Comparison of ENCODE assay signal across 17 cellular contexts in genomic region chr7:20435305-20435704, GRCh38.
A peak's percentile ranks its signal among the peaks of the same experiment; 100 is the strongest.
DNase-seq lines count a peak whose midpoint lies in the region; ATAC-seq and TF ChIP-seq lines count a peak whose summit lies in the region.
"Had no signal": no experiment of that assay in that cellular context is flagged by ENCODE, and none has a peak within 500 bp of the region (broad histone marks: within the 10 kb centered on the region; RNA-seq: fewer than 3 reads in every experiment).

No MANE protein-coding gene starts in this region.

- TF ChIP-seq EP300 in tibial nerve (IDR thresholded peaks at IDR 0.05), result peak; percentile 54 to 86

- peaks cover 0 to 4% of the 10 kb centered on the region in 2 donors for H3K4me1 ChIP-seq in lung (ENCODE audit: control insufficient read depth in 2 of 2, insufficient read depth in 2 of 2, low read length in 2 of 2)
- peaks cover 0 to 29% (median 0%) of the 10 kb centered on the region in 4 donors for H3K4me1 ChIP-seq in tibial nerve
- peaks cover 6% of the 10 kb centered on the region for H3K4me1 ChIP-seq in mesendoderm (ENCODE audit: control insufficient read depth, low read depth, low read length)

- H3K4me2 ChIP-seq in mesendoderm (ENCODE audit: low read length), result no peak overlapping the region

- TF ChIP-seq POLR2A in tibial nerve (IDR thresholded peaks at IDR 0.05), result no peak

- H3K4ac ChIP-seq in mesendoderm (ENCODE audit: low read depth, low read length), result no peak overlapping the region

- H2BK5ac ChIP-seq in mesendoderm (ENCODE audit: low read length), result no peak overlapping the region

- no peak overlapping the region for H2BK15ac ChIP-seq in mesendoderm (replicated peaks; ENCODE audit: low read depth)

- no peak overlapping the region for H2AK5ac ChIP-seq in mesendoderm (ENCODE audit: low read length)

- 62 to 85% methylated on average over 3 of the region's 3 CpGs for WGBS in lung, 2 donors
- WGBS in tibial nerve, 2 donors, result 31 to 37% methylated on average over 3 of the region's 3 CpGs
- no CpG with 5 or more reads among the region's 3 CpGs for WGBS in mesendoderm (ENCODE audit: extremely low coverage, insufficient coverage, low lambda C conversion rate)

- no peak overlapping the region for H2BK120ac ChIP-seq in mesendoderm (ENCODE audit: low read depth, low read length)

- H3K18ac ChIP-seq in mesendoderm (ENCODE audit: low read length), result no peak overlapping the region

- H3K36me3 ChIP-seq in lung (ENCODE audit: control insufficient read depth in 2 of 2, insufficient read depth in 2 of 2, low read length in 2 of 2), result no peaks in the 10 kb centered on the region
- no peaks in the 10 kb centered on the region for H3K36me3 ChIP-seq in tibial nerve
- H3K36me3 ChIP-seq in brain microvascular endothelial cell (replicated peaks), result no peaks in the 10 kb centered on the region
- H3K36me3 ChIP-seq in mesendoderm (ENCODE audit: control insufficient read depth, insufficient read depth, low read length), result no peaks in the 10 kb centered on the region
- H3K36me3 ChIP-seq: ovary had no signal

- no peaks in the 10 kb centered on the region for H3K9me3 ChIP-seq in lung (ENCODE audit: control insufficient read depth in 2 of 2, insufficient read depth in 1 of 2, low read length in 1 of 2)
- no peaks in the 10 kb centered on the region for H3K9me3 ChIP-seq in tibial nerve
- H3K9me3 ChIP-seq: ovary had no signal

- no peaks in the 10 kb centered on the region for H3K79me1 ChIP-seq in mesendoderm (ENCODE audit: low read length)

- peak; percentile 86 for DNase-seq in HS-5 (ENCODE audit: low read depth)
- peak; percentile 24 for DNase-seq in fibroblast of peridontal ligament (ENCODE audit: extremely low read depth)
- peak; percentile 61 for DNase-seq in lung (ENCODE audit: low spot score)
- DNase-seq in tibial nerve (ENCODE audit: low spot score in 2 of 2), result peak; percentile 29 to 84
- no peak for DNase-seq in brain microvascular endothelial cell
- DNase-seq in mesendoderm, result no peak
- DNase-seq: activated CD4-positive, alpha-beta T cell treated with anti-CD3 and anti-CD28 coated beads for 4 hours; activated CD8-positive, alpha-beta memory T cell treated with anti-CD3 and anti-CD28 coated beads, Interleukin-2, amount 50 U/mL, for 48 hours; activated naive CD4-positive, alpha-beta T cell treated with anti-CD3 and anti-CD28 coated beads for 36 hours; effector memory CD4-positive, alpha-beta T cell; Karpas-422; NCI-H1436; NCI-H510A; stimulated activated naive CD8-positive, alpha-beta T cell treated with anti-CD3 and anti-CD28 coated beads, Interleukin-15, amount 100 ng/mL, for 72 hours had no signal

- no peaks in the 10 kb centered on the region for H3K27me3 ChIP-seq in lung (ENCODE audit: control insufficient read depth, insufficient read depth)
- no peaks in the 10 kb centered on the region for H3K27me3 ChIP-seq in tibial nerve
- no peaks in the 10 kb centered on the region for H3K27me3 ChIP-seq in brain microvascular endothelial cell (replicated peaks)
- H3K27me3 ChIP-seq in mesendoderm (ENCODE audit: insufficient read depth, low read length, poor library complexity), result no peaks in the 10 kb centered on the region
- H3K27me3 ChIP-seq: ovary had no signal

- no peak overlapping the region for H4K8ac ChIP-seq in mesendoderm (ENCODE audit: low read depth, low read length)

- in situ Hi-C loops in brain microvascular endothelial cell (cut with HindIII; ENCODE audit: low pct_ligation_motif_present, low sequenced_read_pairs), result no loop called here

- H3K27ac ChIP-seq in lung (ENCODE audit: low read depth in 1 of 2, low read length in 1 of 2) (no peak overlapping the region), tibial nerve (peak overlapping the region in 3 of 4 donors; percentile 22 to 80 (median 72)), brain microvascular endothelial cell (no peak overlapping the region), mesendoderm (ENCODE audit: low read depth, low read length) (no peak overlapping the region)
- H3K27ac ChIP-seq: ovary had no signal

- no peaks in the 10 kb centered on the region for H3K79me2 ChIP-seq in mesendoderm (ENCODE audit: control insufficient read depth, insufficient read depth, low read length)

- no peak for TF ChIP-seq CTCF in lung (IDR thresholded peaks at IDR 0.05; ENCODE audit: control extremely low read depth, extremely low read depth)
- TF ChIP-seq CTCF in tibial nerve (IDR thresholded peaks at IDR 0.05), result no peak
- no peak for TF ChIP-seq CTCF in brain microvascular endothelial cell (IDR thresholded peaks at IDR 0.05; ENCODE audit: low read depth, low read length, missing control alignments)

- no peak overlapping the region for H3K9ac ChIP-seq in mesendoderm (ENCODE audit: low read length)

- ATAC-seq in lung (ENCODE audit: insufficient read depth, low FRiP score) (peak; percentile 37), GM21447 (IDR thresholded peaks at IDR 0.05; ENCODE audit: unreplicated experiment) (no peak), HG02981 (IDR thresholded peaks at IDR 0.05; ENCODE audit: unreplicated experiment) (no peak)
- ATAC-seq: stimulated activated naive CD8-positive, alpha-beta T cell treated with anti-CD3 and anti-CD28 coated beads, Interleukin-15, amount 100 ng/mL, for 72 hours had no signal

- H3K23ac ChIP-seq in mesendoderm (ENCODE audit: low read length), result no peak overlapping the region

- no peak overlapping the region for H4K5ac ChIP-seq in mesendoderm (ENCODE audit: low read length)

- no peak overlapping the region for H3K56ac ChIP-seq in mesendoderm (ENCODE audit: low read length)

- H3K4me3 ChIP-seq in lung (no peak overlapping the region), tibial nerve (no peak overlapping the region), brain microvascular endothelial cell (ENCODE audit: low read depth, low read length) (no peak overlapping the region), mesendoderm (ENCODE audit: low read length) (no peak overlapping the region)
- H3K4me3 ChIP-seq: ovary had no signal

Comparison
In these comparisons a context has a peak if more than half of its experiments do, and no peak if none do; other contexts are left out.
1. DNase-seq: peak in HS-5 (single experiment), fibroblast of peridontal ligament (single experiment), lung (single experiment) and tibial nerve (2 of 2); none in brain microvascular endothelial cell (single experiment) and mesendoderm (single experiment).
2. H3K27ac ChIP-seq: peak in tibial nerve (3 of 4); none in lung (0 of 2), brain microvascular endothelial cell (single experiment) and mesendoderm (single experiment).